In the genomic region with DNA sequence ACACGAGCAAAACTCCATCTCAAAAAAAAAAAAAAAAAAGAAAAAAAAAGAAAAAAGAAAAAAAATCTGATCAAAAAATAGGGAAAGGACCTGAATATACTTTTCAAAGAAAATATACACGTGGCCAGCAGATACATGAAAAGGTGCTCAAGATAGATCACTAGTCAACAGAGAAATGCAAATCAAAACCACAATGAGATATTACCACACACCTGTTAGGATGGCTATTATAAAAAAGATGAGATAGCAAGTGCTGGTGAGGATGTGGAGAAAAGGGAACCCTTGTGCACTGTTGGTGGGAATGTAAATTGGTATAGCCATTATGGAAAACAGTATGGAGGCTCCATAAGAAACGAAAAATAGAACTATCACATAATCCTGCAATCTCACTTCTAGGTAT, we compare ENCODE assay signal across 8 cellular contexts.
DNase-seq lines count a peak whose midpoint lies in the region; ATAC-seq and TF ChIP-seq lines count a peak whose summit lies in the region.
"Not testable (repeated sequence)": the region's sequence is repeated elsewhere in the genome, so short reads cannot be mapped to it uniquely, and the experiment has no call there.

No MANE protein-coding gene starts in this region.

- H3K4me1 ChIP-seq in DOHH2 (ENCODE audit: control insufficient read depth, low read length): peaks cover 36% of the 10 kb centered on the region

- H3K4me2 ChIP-seq in DOHH2 (ENCODE audit: low read length): peak overlapping the region; percentile 45

- peak overlapping the region; percentile 14; the same call in 1 of the 2 replicates for H3K4me3 ChIP-seq in DOHH2 (ENCODE audit: low read length)

- not testable (repeated sequence) for H3K9me3 ChIP-seq in DOHH2 (ENCODE audit: control insufficient read depth, insufficient read depth, low read length)

- ATAC-seq in GM18867 (IDR thresholded peaks at IDR 0.05; ENCODE audit: unreplicated experiment): peak; percentile 82
- peak; percentile 66 for ATAC-seq in GM19452 (IDR thresholded peaks at IDR 0.05; ENCODE audit: unreplicated experiment)
- ATAC-seq in GM21717 (IDR thresholded peaks at IDR 0.05; ENCODE audit: unreplicated experiment): peak; percentile 80
- ATAC-seq in HG02870 (IDR thresholded peaks at IDR 0.05; ENCODE audit: unreplicated experiment): peak; percentile 65
- ATAC-seq in HG03108 (IDR thresholded peaks at IDR 0.05; ENCODE audit: unreplicated experiment): peak; percentile 81
- peak; percentile 63 for ATAC-seq in HG03521 (IDR thresholded peaks at IDR 0.05; ENCODE audit: unreplicated experiment)
- ATAC-seq in activated CD8-positive, alpha-beta memory T cell treated with anti-CD3 and anti-CD28 coated beads, Interleukin-2, amount 10 ng/mL, durations not matched to agents 7 days and 5 days: not testable (repeated sequence)

- peak overlapping the region; percentile 65 for H3K4me3 Mint-ChIP-seq in activated CD8-positive, alpha-beta memory T cell treated with anti-CD3 and anti-CD28 coated beads, Interleukin-2, amount 10 ng/mL, durations not matched to agents 7 days and 5 days

- H3K79me2 ChIP-seq in DOHH2 (ENCODE audit: control insufficient read depth, low read length): not testable (repeated sequence)

- H4K20me1 ChIP-seq in DOHH2 (ENCODE audit: control insufficient read depth, insufficient read depth, low read depth, low read length): not testable (repeated sequence)

- H3K27ac ChIP-seq in DOHH2 (ENCODE audit: low read depth, low read length): peak overlapping the region; percentile 41

- peak overlapping the region; percentile 69 for H3K27ac Mint-ChIP-seq in activated CD8-positive, alpha-beta memory T cell treated with anti-CD3 and anti-CD28 coated beads, Interleukin-2, amount 10 ng/mL, durations not matched to agents 7 days and 5 days

- not testable (repeated sequence) for H3F3A ChIP-seq in DOHH2 (ENCODE audit: control insufficient read depth, insufficient read depth)

- H3K36me3 ChIP-seq in DOHH2 (ENCODE audit: control insufficient read depth, low read length): not testable (repeated sequence)

- TF ChIP-seq CTCF in DOHH2 (IDR thresholded peaks at IDR 0.05; ENCODE audit: low read depth, low read length, poor library complexity, severe bottlenecking): not testable (repeated sequence)

- not testable (repeated sequence) for DNase-seq in activated CD8-positive, alpha-beta memory T cell treated with anti-CD3 and anti-CD28 coated beads, Interleukin-2, amount 10 ng/mL, durations not matched to agents 7 days and 5 days

- not testable (repeated sequence) for H3K27me3 ChIP-seq in DOHH2 (ENCODE audit: control insufficient read depth, low read length)

- peaks cover 55% of the 10 kb centered on the region for H3K36me3 Mint-ChIP-seq in activated CD8-positive, alpha-beta memory T cell treated with anti-CD3 and anti-CD28 coated beads, Interleukin-2, amount 10 ng/mL, durations not matched to agents 7 days and 5 days

- H3K9me3 Mint-ChIP-seq in activated CD8-positive, alpha-beta memory T cell treated with anti-CD3 and anti-CD28 coated beads, Interleukin-2, amount 10 ng/mL, durations not matched to agents 7 days and 5 days (ENCODE audit: low read depth): peaks cover 11% of the 10 kb centered on the region

- H3K4me1 Mint-ChIP-seq in activated CD8-positive, alpha-beta memory T cell treated with anti-CD3 and anti-CD28 coated beads, Interleukin-2, amount 10 ng/mL, durations not matched to agents 7 days and 5 days: peaks cover 70% of the 10 kb centered on the region

- H3K27me3 Mint-ChIP-seq in activated CD8-positive, alpha-beta memory T cell treated with anti-CD3 and anti-CD28 coated beads, Interleukin-2, amount 10 ng/mL, durations not matched to agents 7 days and 5 days: not testable (repeated sequence)

- not testable (repeated sequence) for H3K9me2 ChIP-seq in DOHH2 (replicated peaks; ENCODE audit: control insufficient read depth, low read length)

- CTCF ChIA-PET in activated CD8-positive, alpha-beta memory T cell treated with anti-CD3 and anti-CD28 coated beads, Interleukin-2, amount 10 ng/mL, durations not matched to agents 7 days and 5 days (lab: Charles Lee): not testable (repeated sequence)
